Comparison of ENCODE assay signal across 8 cellular contexts in the genomic region with DNA sequence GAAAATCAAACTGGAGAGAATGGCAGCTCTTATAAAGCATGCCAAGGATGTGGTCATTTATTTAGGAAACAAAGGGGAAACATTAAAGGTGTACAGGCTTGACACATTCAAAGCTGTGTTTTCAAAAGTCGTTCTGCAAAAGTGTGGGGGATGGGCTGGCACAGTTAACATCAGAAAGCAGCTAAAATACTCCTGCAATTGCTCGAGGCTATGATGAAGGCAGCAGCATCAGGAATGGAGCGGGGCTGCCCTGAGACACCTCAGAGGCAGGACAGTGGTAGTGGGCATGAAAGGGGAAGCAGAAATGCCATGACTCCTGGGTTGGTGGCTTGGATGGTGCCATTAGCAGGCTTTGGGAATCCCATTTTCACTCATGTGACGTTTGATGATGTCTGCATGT. TPM values are rescaled to one million over a fixed set of nuclear protein-coding genes. Genes with fewer than 3 reads are reported as not detected.
DNase-seq lines count a peak whose midpoint lies in the region; ATAC-seq, FAIRE-seq and TF ChIP-seq lines count a peak whose summit lies in the region.

No MANE protein-coding gene starts in this region.

- TF ChIP-seq CTCF in pancreas (IDR thresholded peaks at IDR 0.05) (no peak), GM13976 (IDR thresholded peaks at IDR 0.05; ENCODE audit: borderline replicate concordance, control extremely low read depth, extremely low read depth, insufficient read depth, missing control alignments) (no peak)

- FAIRE-seq in pancreas (lab: Jason Lieb, UNC): no peak

- in situ Hi-C loops in GM13976 (cut with MboI; ENCODE audit: low sequenced_read_pairs, unreplicated experiment): no loop called here

- H3K27ac ChIP-seq in effector memory CD4-positive, alpha-beta T cell (ENCODE audit: insufficient read depth, low read length, poor library complexity, severe bottlenecking): no peak overlapping the region
- no peak overlapping the region for H3K27ac ChIP-seq in pancreas

- H3K9me3 ChIP-seq in effector memory CD4-positive, alpha-beta T cell (ENCODE audit: control insufficient read depth, low read length): no peaks in the 10 kb centered on the region
- no peaks in the 10 kb centered on the region for H3K9me3 ChIP-seq in pancreas

- H3K4me1 ChIP-seq in effector memory CD4-positive, alpha-beta T cell (ENCODE audit: control insufficient read depth, insufficient read depth, low read length, poor library complexity, severe bottlenecking): peaks cover 32% of the 10 kb centered on the region
- peaks cover 0 to 30% (median 9%) of the 10 kb centered on the region in 3 donors for H3K4me1 ChIP-seq in pancreas

- ATAC-seq in pancreas (no peak), HG02763 (IDR thresholded peaks at IDR 0.05; ENCODE audit: unreplicated experiment) (no peak), HG03565 (IDR thresholded peaks at IDR 0.05; ENCODE audit: unreplicated experiment) (no peak)

- no peaks in the 10 kb centered on the region for H3K27me3 ChIP-seq in effector memory CD4-positive, alpha-beta T cell (replicated peaks; ENCODE audit: control insufficient read depth, insufficient read depth, low read length, poor library complexity, severe bottlenecking)
- H3K27me3 ChIP-seq in pancreas: no peaks in the 10 kb centered on the region

- H3K4me3 ChIP-seq in effector memory CD4-positive, alpha-beta T cell (ENCODE audit: insufficient read depth, low read depth, low read length, poor library complexity, severe bottlenecking): peak overlapping the region; percentile 79
- H3K4me3 ChIP-seq in pancreas: peak overlapping the region; percentile 65 to 76 (median 72)

- H3K36me3 ChIP-seq in effector memory CD4-positive, alpha-beta T cell (ENCODE audit: control insufficient read depth, insufficient read depth, low read length): peaks cover 7% of the 10 kb centered on the region
- no peaks in the 10 kb centered on the region for H3K36me3 ChIP-seq in pancreas

- DNase-seq in ELR (ENCODE audit: low read depth): peak; percentile 21
- peak; percentile 7 for DNase-seq in NOMO-1 treated with dmso at 0.1 percent for 144 hours (lab: John Stamatoyannopoulos, UW; ENCODE audit: unreplicated experiment)
- no peak for DNase-seq in effector memory CD4-positive, alpha-beta T cell
- no peak for DNase-seq in pancreas
- DNase-seq in OCI-M2 (lab: John Stamatoyannopoulos, UW; ENCODE audit: unreplicated experiment): no peak
- no peak for DNase-seq in GM13976 (ENCODE audit: low spot score)

- intact Hi-C loops in pancreas (cut with DNase I): no loop called here

- 15 to 20% methylated on average over 4 of the region's 4 CpGs for WGBS in pancreas, 2 donors

RNA-seq across cellular contexts. Expression of a gene that starts 0.7 kb away (rescaled TPM):
- total RNA-seq in pancreas: 1 to 10 TPM; 5.0 to 9.5 (median 6.9) TPM
- 1 to 10 TPM; 4.5 to 5.2 TPM for polyA plus RNA-seq in pancreas

RNA-seq across cellular contexts. Expression of a gene that starts 1.4 kb away (rescaled TPM):
- 10 to 100 TPM; 21.6 to 30.1 (median 26.5) TPM for total RNA-seq in pancreas
- polyA plus RNA-seq in pancreas: 10 to 100 TPM; 18.1 to 30.3 TPM

RNA-seq across cellular contexts. Expression of a gene that starts 30.1 kb away (rescaled TPM):
- 10 to 100 TPM; 10.3 to 21.8 (median 14.6) TPM for total RNA-seq in pancreas
- 10 to 100 TPM; 26.3 to 50.0 TPM for polyA plus RNA-seq in pancreas

RNA-seq across cellular contexts. Expression of a gene that starts 30.3 kb away (rescaled TPM):
- 10 to 100 TPM; 15.9 to 22.2 (median 16.4) TPM for total RNA-seq in pancreas
- polyA plus RNA-seq in pancreas: 10 to 100 TPM; 32.7 to 38.5 TPM

RNA-seq across cellular contexts. Expression of a gene that starts 53.1 kb away (rescaled TPM):
- under 1 TPM in 2 of 6 donors, not detected in 4; 0.12 to 0.13 TPM for total RNA-seq in pancreas
- under 1 TPM; 0.15 to 0.38 TPM for polyA plus RNA-seq in pancreas

Comparison
In these comparisons a context has a peak if more than half of its experiments do, and no peak if none do; other contexts are left out.
1. DNase-seq: peak in ELR (single experiment) and NOMO-1 treated with dmso at 0.1 percent for 144 hours (single experiment); none in effector memory CD4-positive, alpha-beta T cell (0 of 3), pancreas (0 of 6), OCI-M2 (single experiment) and GM13976 (single experiment).